8 cellular contexts compared by ENCODE assay signal in the genomic region with DNA sequence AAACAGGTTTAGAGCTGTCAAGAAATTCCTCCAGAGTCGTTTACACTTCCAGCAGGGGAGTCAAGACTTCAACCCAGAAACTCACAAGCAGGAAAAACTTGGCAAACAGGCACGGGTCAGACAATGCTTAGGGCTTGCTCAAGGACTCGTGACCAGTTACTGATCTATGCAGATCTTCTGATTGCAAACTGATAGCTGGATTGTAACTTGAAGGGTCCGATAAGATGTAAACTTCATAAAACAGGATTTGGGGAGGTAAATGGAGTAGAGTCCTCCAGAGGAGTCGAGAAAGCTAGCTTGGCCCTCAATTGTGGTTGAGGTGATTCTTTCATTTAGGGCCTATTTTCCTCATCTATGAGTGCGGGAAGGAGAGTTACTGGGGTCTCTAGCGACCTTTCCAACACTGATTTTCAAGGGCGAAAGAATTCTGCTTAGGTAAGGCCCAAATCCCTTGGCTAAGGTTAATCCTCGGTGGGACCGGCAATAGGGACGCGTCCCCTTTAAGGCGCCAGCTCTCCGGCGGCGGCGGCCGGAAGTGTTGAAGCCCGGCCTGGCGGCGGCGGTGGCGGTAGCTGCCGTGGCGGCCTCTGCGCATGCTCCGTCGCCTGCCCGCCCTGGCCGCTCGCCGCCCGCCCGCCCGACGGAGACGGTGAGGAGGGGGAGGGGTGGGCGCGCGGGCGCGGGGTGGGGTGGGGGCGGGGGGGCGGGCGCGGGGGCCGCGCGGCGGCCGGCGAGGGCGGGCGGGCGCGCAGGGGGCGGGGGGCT. TPM values are rescaled to one million over a fixed set of nuclear protein-coding genes. Genes with fewer than 3 reads are reported as not detected.
DNase-seq lines count a peak whose midpoint lies in the region; TF ChIP-seq lines count a peak whose summit lies in the region.

A gene with protein sequence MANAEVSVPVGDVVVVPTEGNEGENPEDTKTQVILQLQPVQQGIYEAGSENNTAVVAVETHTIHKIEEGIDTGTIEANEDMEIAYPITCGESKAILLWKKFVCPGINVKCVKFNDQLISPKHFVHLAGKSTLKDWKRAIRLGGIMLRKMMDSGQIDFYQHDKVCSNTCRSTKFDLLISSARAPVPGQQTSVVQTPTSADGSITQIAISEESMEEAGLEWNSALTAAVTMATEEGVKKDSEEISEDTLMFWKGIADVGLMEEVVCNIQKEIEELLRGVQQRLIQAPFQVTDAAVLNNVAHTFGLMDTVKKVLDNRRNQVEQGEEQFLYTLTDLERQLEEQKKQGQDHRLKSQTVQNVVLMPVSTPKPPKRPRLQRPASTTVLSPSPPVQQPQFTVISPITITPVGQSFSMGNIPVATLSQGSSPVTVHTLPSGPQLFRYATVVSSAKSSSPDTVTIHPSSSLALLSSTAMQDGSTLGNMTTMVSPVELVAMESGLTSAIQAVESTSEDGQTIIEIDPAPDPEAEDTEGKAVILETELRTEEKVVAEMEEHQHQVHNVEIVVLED (plus strand): TSS at position 594 of the 765 bp plus-strand sequence. CDS start 14,829 bp downstream, outside the sequence.

- H3K4me1 Mint-ChIP-seq in HFFc6 (ENCODE audit: low read depth): peaks cover 24% of the 10 kb centered on the region
- peaks cover 17% of the 10 kb centered on the region for H3K4me1 Mint-ChIP-seq in activated naive CD8-positive, alpha-beta T cell (ENCODE audit: low read depth)

- peaks cover 31% of the 10 kb centered on the region for H3K79me2 ChIP-seq in SU-DHL-6 (ENCODE audit: insufficient read depth, low read length)
- H3K79me2 ChIP-seq in osteoblast (ENCODE audit: insufficient read depth, low read length): peaks cover 28% of the 10 kb centered on the region

- H3K9me3 ChIP-seq in SU-DHL-6 (ENCODE audit: insufficient read depth, low read length) (no peaks in the 10 kb centered on the region), osteoblast (ENCODE audit: low read depth, low read length) (no peaks in the 10 kb centered on the region)

- H3K27me3 Mint-ChIP-seq in HFFc6 (ENCODE audit: insufficient read depth): no peaks in the 10 kb centered on the region; the same call in 1 of the 2 replicates
- H3K27me3 Mint-ChIP-seq in activated naive CD8-positive, alpha-beta T cell: no peaks in the 10 kb centered on the region

- H3K9me2 ChIP-seq in SU-DHL-6 (replicated peaks; ENCODE audit: insufficient read depth, low read length): no peaks in the 10 kb centered on the region

- peak within 1 kb of the TSS; percentile 99 for H3K27ac ChIP-seq in SU-DHL-6 (ENCODE audit: low read depth, low read length)
- H3K27ac ChIP-seq in osteoblast (ENCODE audit: low read depth, low read length): peak within 1 kb of the TSS; percentile 93
- H3K27ac ChIP-seq in temporal lobe (ENCODE audit: low read depth, low read length): peak within 1 kb of the TSS; percentile 97

- H3K36me3 ChIP-seq in SU-DHL-6 (ENCODE audit: low read length) (no peaks in the 10 kb centered on the region), osteoblast (ENCODE audit: insufficient read depth, low read length) (no peaks in the 10 kb centered on the region)

- H3K4me3 ChIP-seq in SU-DHL-6 (ENCODE audit: insufficient read depth, low read length, poor library complexity, severe bottlenecking): peak within 1 kb of the TSS; percentile 93
- H3K4me3 ChIP-seq in osteoblast (ENCODE audit: insufficient read depth, low read length): peak within 1 kb of the TSS; percentile 91

- H3K4me1 ChIP-seq in osteoblast (ENCODE audit: insufficient read depth, low read length): peaks cover 17% of the 10 kb centered on the region

- peak within 1 kb of the TSS; percentile 100 for H3K9ac ChIP-seq in SU-DHL-6 (ENCODE audit: low read length)

- DNase-seq in GM03348 (ENCODE audit: low spot score): peak; percentile 98
- peak; percentile 68 for DNase-seq in HFFc6
- peak; percentile 81 for DNase-seq in NCI-H1048 (lab: John Stamatoyannopoulos, UW)
- DNase-seq in glomerular visceral epithelial cell (ENCODE audit: extremely low spot score): peak; percentile 92
- peak; percentile 99 for DNase-seq in osteoblast (ENCODE audit: insufficient read length, low spot score, missing footprints)

- no peaks in the 10 kb centered on the region for H3K9me3 Mint-ChIP-seq in HFFc6
- H3K9me3 Mint-ChIP-seq in activated naive CD8-positive, alpha-beta T cell (ENCODE audit: low read depth): no peaks in the 10 kb centered on the region

- H4K20me1 ChIP-seq in SU-DHL-6 (ENCODE audit: low read depth, low read length) (no peaks in the 10 kb centered on the region), osteoblast (ENCODE audit: insufficient read depth, low read length) (peaks cover 3% of the 10 kb centered on the region)

- H3K27ac Mint-ChIP-seq in HFFc6: peak within 1 kb of the TSS; percentile 97
- peak within 1 kb of the TSS; percentile 99 for H3K27ac Mint-ChIP-seq in activated naive CD8-positive, alpha-beta T cell

- H3K4me2 ChIP-seq in SU-DHL-6 (ENCODE audit: low read depth, low read length, poor library complexity, severe bottlenecking) (peak within 1 kb of the TSS; percentile 92), osteoblast (ENCODE audit: insufficient read depth, low read length) (peak within 1 kb of the TSS; percentile 98)

- H3K27me3 ChIP-seq in SU-DHL-6 (ENCODE audit: low read length): no peaks in the 10 kb centered on the region
- H3K27me3 ChIP-seq in osteoblast (ENCODE audit: insufficient read depth, low read length): no peaks in the 10 kb centered on the region

- H2AFZ ChIP-seq in SU-DHL-6 (ENCODE audit: low read depth, low read length, severe bottlenecking): peak within 1 kb of the TSS; percentile 49
- H2AFZ ChIP-seq in osteoblast (ENCODE audit: low read length): peak within 1 kb of the TSS; percentile 95

- peaks cover 7% of the 10 kb centered on the region for H3K36me3 Mint-ChIP-seq in HFFc6 (ENCODE audit: low read depth)
- H3K36me3 Mint-ChIP-seq in activated naive CD8-positive, alpha-beta T cell: no peaks in the 10 kb centered on the region

- TF ChIP-seq CTCF in HFFc6 (IDR thresholded peaks at IDR 0.05) (no peak), SU-DHL-6 (IDR thresholded peaks at IDR 0.05; ENCODE audit: insufficient read depth, low read length, poor library complexity, severe bottlenecking) (no peak), osteoblast (IDR thresholded peaks at IDR 0.05; ENCODE audit: extremely low read depth, low read depth, low read length) (no peak)

- H3K4me3 Mint-ChIP-seq in HFFc6: peak within 1 kb of the TSS; percentile 98
- H3K4me3 Mint-ChIP-seq in activated naive CD8-positive, alpha-beta T cell: peak within 1 kb of the TSS; percentile 96

- H3F3A ChIP-seq in SU-DHL-6 (ENCODE audit: insufficient read depth): peaks cover 17% of the 10 kb centered on the region

RNA-seq across cellular contexts. Expression of the gene that starts here (rescaled TPM):
- 10 to 100 TPM; 11.1 to 13.2 (median 12.0) TPM for total RNA-seq in HFFc6 (2021; fragmentation: NEBNext Ultra II Directional; extraction: Animal tissue kit (Norgen Biotek cat#: 25700))
- 10.9 and 11.9 TPM in 2 replicates for total RNA-seq in osteoblast
- 11.8 TPM for total RNA-seq in temporal lobe

Comparison
In these comparisons a context has a peak if more than half of its experiments do, and no peak if none do; other contexts are left out.
1. Peak in every context shown above with its lines: DNase-seq, H3K4me3 ChIP-seq and H3K27ac ChIP-seq.